ENCODE assay signal across 10 cellular contexts in the genomic region with DNA sequence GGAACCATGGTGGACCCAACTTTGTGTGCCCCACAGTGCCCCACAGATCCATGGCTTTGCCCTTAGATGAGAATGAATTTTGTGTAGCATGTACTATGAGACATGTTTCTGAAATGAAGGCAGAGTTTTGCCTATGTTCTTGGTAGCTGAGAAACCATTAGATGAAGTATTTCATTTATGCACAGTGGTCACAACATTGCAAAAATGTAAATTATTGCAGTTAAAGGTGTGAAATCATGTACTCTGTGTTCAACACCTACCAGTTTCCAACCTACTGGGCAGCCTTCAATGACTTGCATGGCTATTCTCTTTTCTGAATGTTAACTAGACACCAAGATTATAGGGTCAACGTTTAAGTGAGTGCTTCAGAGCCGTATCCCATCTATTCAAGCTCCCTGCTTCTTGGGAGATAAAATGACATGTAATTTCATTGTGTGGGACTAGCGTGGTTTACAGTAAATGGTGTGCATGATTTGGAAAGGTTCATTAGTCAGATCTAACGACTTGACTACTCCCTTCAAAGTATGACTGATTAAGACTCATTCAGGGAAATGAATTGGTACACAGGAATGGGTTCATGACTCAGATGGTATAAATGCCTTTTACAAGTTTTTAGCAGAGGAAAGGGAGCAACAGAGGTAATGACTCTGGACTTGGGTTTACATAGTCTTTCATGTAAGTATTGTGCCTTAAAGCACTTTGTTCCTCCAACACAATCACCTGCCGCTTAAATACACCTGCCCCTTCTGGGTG.
DNase-seq lines count a peak whose midpoint lies in the region; ATAC-seq and TF ChIP-seq lines count a peak whose summit lies in the region.
"Had no signal": no experiment of that assay in that cellular context is flagged by ENCODE, and none has a peak within 500 bp of the region (broad histone marks: within the 10 kb centered on the region; RNA-seq: fewer than 3 reads in every experiment).

No MANE protein-coding gene starts in this region.

- H3K79me2 ChIP-seq in HCT116 (ENCODE audit: insufficient read depth, low read length), result no peaks in the 10 kb centered on the region

- WGBS in mesenchymal stem cell, result 74% methylated on average over 5 of the region's 5 CpGs
- 81 to 91% (median 84%) methylated on average over 5 of the region's 5 CpGs for WGBS in psoas muscle, 3 donors

- peak; percentile 75 for DNase-seq in EH (ENCODE audit: low read depth)
- no peak for DNase-seq in HCT116 (ENCODE audit: low read depth, low spot score)
- peak; percentile 53 for DNase-seq in NCI-H748 (lab: John Stamatoyannopoulos, UW; ENCODE audit: unreplicated experiment)
- DNase-seq in fibroblast of pulmonary artery (ENCODE audit: low read depth), result peak; percentile 23
- DNase-seq in effector CD4-positive, alpha-beta T cell, result no peak
- no peak for DNase-seq in mesenchymal stem cell
- no peak for DNase-seq in psoas muscle
- DNase-seq: activated CD4-positive, alpha-beta T cell treated with anti-CD3 and anti-CD28 coated beads for 1 hour; aorta had no signal

- ATAC-seq in HCT116 (no peak), HG03354 (IDR thresholded peaks at IDR 0.05; ENCODE audit: poor library complexity, severe bottlenecking, unreplicated experiment) (no peak), psoas muscle (no peak)

- H4K8ac ChIP-seq in mesenchymal stem cell (ENCODE audit: low read length), result no peak overlapping the region

- H2AFZ ChIP-seq in HCT116 (ENCODE audit: low read depth, low read length, poor library complexity, severe bottlenecking) (no peak overlapping the region), mesenchymal stem cell (ENCODE audit: low read depth, low read length) (no peak overlapping the region)

- H3K9ac ChIP-seq in HCT116 (ENCODE audit: low read length) (no peak overlapping the region), mesenchymal stem cell (ENCODE audit: low read length) (no peak overlapping the region)

- POLR2A ChIA-PET in HCT116 (lab: Charles Lee), result no interaction called here

- H3K4me1 ChIP-seq in HCT116 (ENCODE audit: control insufficient read depth in 1 of 2, insufficient read depth in 2 of 2, low read length in 2 of 2), result peaks cover 0 to 8% of the 10 kb centered on the region in 2 experiments; a peak in 1 of 4 replicates
- no peaks in the 10 kb centered on the region for H3K4me1 ChIP-seq in mesenchymal stem cell (ENCODE audit: control insufficient read depth, insufficient read depth, low read depth, low read length)
- no peaks in the 10 kb centered on the region for H3K4me1 ChIP-seq in psoas muscle

- H3K79me1 ChIP-seq in mesenchymal stem cell (replicated peaks; ENCODE audit: low read length, poor library complexity, severe bottlenecking), result no peaks in the 10 kb centered on the region

- H3K27ac ChIP-seq in HCT116 (ENCODE audit: low read depth, low read length) (no peak overlapping the region), mesenchymal stem cell (ENCODE audit: low read length, poor library complexity, severe bottlenecking) (no peak overlapping the region), psoas muscle (no peak overlapping the region)

- no peak for TF ChIP-seq RAD21 in HCT116 (IDR thresholded peaks at IDR 0.05; ENCODE audit: low read depth)

- H2BK12ac ChIP-seq in mesenchymal stem cell (ENCODE audit: low read length in 2 of 2), result no peak overlapping the region

- no TSS peak for BruUV-seq in HCT116 (replicated peaks; lab: Mats Ljungman, UMichigan)

- no peaks in the 10 kb centered on the region for H3K9me2 ChIP-seq in HCT116 (ENCODE audit: insufficient read depth)

- no peak overlapping the region for H3K23ac ChIP-seq in mesenchymal stem cell (ENCODE audit: low read length in 2 of 2)

- no peak overlapping the region for H4K91ac ChIP-seq in mesenchymal stem cell (ENCODE audit: low read length)

- H3K4me3 ChIP-seq in HCT116 (replicated peaks in 1 of 2; ENCODE audit: low read depth in 1 of 2, low read length in 2 of 2), result no peak overlapping the region
- H3K4me3 ChIP-seq in fibroblast of pulmonary artery (replicated peaks; ENCODE audit: low read depth, low read length), result no peak overlapping the region
- peak overlapping the region in 1 of 2 experiments; percentile 16 for H3K4me3 ChIP-seq in mesenchymal stem cell (ENCODE audit: insufficient read depth in 1 of 2, low read depth in 1 of 2, low read length in 2 of 2)
- no peak overlapping the region for H3K4me3 ChIP-seq in psoas muscle

- no peak overlapping the region for H2BK15ac ChIP-seq in mesenchymal stem cell (ENCODE audit: low read depth, poor library complexity, severe bottlenecking)

- H2BK120ac ChIP-seq in mesenchymal stem cell (ENCODE audit: low read depth, low read length), result no peak overlapping the region

- H4K20me1 ChIP-seq in HCT116 (ENCODE audit: insufficient read depth), result no peaks in the 10 kb centered on the region

- CTCF ChIA-PET in HCT116 (lab: Charles Lee), result no interaction called here

- TF ChIP-seq CTCF in HCT116 (IDR thresholded peaks at IDR 0.05 in 2 of 3, conservative IDR thresholded peaks at IDR 0.05 in 1 of 3; ENCODE audit: borderline replicate concordance in 1 of 3, insufficient read depth in 1 of 3, low read depth in 2 of 3, low read length in 2 of 3) (no peak), fibroblast of pulmonary artery (IDR thresholded peaks at IDR 0.05; ENCODE audit: low read length, missing control alignments) (no peak), psoas muscle (IDR thresholded peaks at IDR 0.05) (no peak)

- RAD21 ChIA-PET in HCT116 (lab: Charles Lee; ENCODE audit: low non-redundant PET in 1 of 2, low total read pairs in 2 of 2, uncharacterized antibody in 2 of 2, unreplicated experiment in 2 of 2), result no interaction called here

- TF ChIP-seq POLR2A in HCT116 (IDR thresholded peaks at IDR 0.05; ENCODE audit: borderline replicate concordance, extremely low read depth, insufficient read depth, insufficient read length), result no peak

- intact Hi-C loops in HCT116 (cut with micrococcal nuclease) (no loop called here), psoas muscle (cut with DNase I) (no loop called here)

- no peak overlapping the region for H2AK5ac ChIP-seq in mesenchymal stem cell (ENCODE audit: low read length, severe bottlenecking)

- no peaks in the 10 kb centered on the region for H3K9me3 ChIP-seq in HCT116 (ENCODE audit: control insufficient read depth in 1 of 2, insufficient read depth in 1 of 2, low read depth in 1 of 2, low read length in 2 of 2)
- no peaks in the 10 kb centered on the region for H3K9me3 ChIP-seq in mesenchymal stem cell (ENCODE audit: control insufficient read depth, low read length)
- no peaks in the 10 kb centered on the region for H3K9me3 ChIP-seq in psoas muscle

- H3K14ac ChIP-seq in mesenchymal stem cell (ENCODE audit: low read length in 2 of 2), result no peak overlapping the region

- no peak overlapping the region for H3K18ac ChIP-seq in mesenchymal stem cell (ENCODE audit: low read depth in 1 of 2, low read length in 2 of 2)

- H3K4me2 ChIP-seq in HCT116 (ENCODE audit: low read length) (no peak overlapping the region), mesenchymal stem cell (ENCODE audit: low read length, poor library complexity, severe bottlenecking) (no peak overlapping the region)

- H3K36me3 ChIP-seq in HCT116 (ENCODE audit: control insufficient read depth in 1 of 2, insufficient read depth in 2 of 2, low read length in 2 of 2), result no peaks in the 10 kb centered on the region
- no peaks in the 10 kb centered on the region for H3K36me3 ChIP-seq in mesenchymal stem cell (ENCODE audit: control insufficient read depth in 1 of 2, insufficient read depth in 2 of 2, low read depth in 1 of 2, low read length in 2 of 2)
- H3K36me3 ChIP-seq in psoas muscle (ENCODE audit: insufficient read depth in 1 of 2, low read depth in 1 of 2), result no peaks in the 10 kb centered on the region

- 0 out of 2 replicates have a peak, but pooled peaks cover 10% of the 10 kb centered on the region for H3K27me3 ChIP-seq in HCT116 (ENCODE audit: insufficient read depth, low read length)
- no peaks in the 10 kb centered on the region for H3K27me3 ChIP-seq in mesenchymal stem cell (ENCODE audit: control insufficient read depth in 1 of 2, insufficient read depth in 1 of 2, low read length in 2 of 2)
- H3K27me3 ChIP-seq in psoas muscle (ENCODE audit: insufficient read depth in 3 of 3, low read length in 2 of 3), result no peaks in the 10 kb centered on the region

- no peak overlapping the region for H2BK5ac ChIP-seq in mesenchymal stem cell (ENCODE audit: low read depth, low read length, poor library complexity, severe bottlenecking)

- H3K4ac ChIP-seq in mesenchymal stem cell (ENCODE audit: low read depth in 1 of 2, low read length in 2 of 2), result no peak overlapping the region

TF ChIP-seq in HCT116, 20 proteins besides CTCF, POLR2A, EP300 and RAD21 (continues in another document):
- TF ChIP-seq EZH2 (IDR thresholded peaks at IDR 0.05), result no peak
- TF ChIP-seq CEBPB (IDR thresholded peaks at IDR 0.05; ENCODE audit: low read depth), result no peak
- TF ChIP-seq, protein P1, sequence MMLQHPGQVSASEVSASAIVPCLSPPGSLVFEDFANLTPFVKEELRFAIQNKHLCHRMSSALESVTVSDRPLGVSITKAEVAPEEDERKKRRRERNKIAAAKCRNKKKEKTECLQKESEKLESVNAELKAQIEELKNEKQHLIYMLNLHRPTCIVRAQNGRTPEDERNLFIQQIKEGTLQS (IDR thresholded peaks at IDR 0.05), result no peak
- TF ChIP-seq ZFX (IDR thresholded peaks at IDR 0.05), result no peak
- no peak for TF ChIP-seq SRF (IDR thresholded peaks at IDR 0.05; ENCODE audit: low read depth)
- TF ChIP-seq TCF7L2 (IDR thresholded peaks at IDR 0.05; ENCODE audit: borderline replicate concordance, extremely low read depth, insufficient read depth, insufficient read length), result no peak
- TF ChIP-seq EGR1 (IDR thresholded peaks at IDR 0.05; ENCODE audit: low read depth), result no peak
- no peak for TF ChIP-seq ELF1 (IDR thresholded peaks at IDR 0.05; ENCODE audit: borderline replicate concordance, low read depth)
- peak; percentile 18; the same call in 1 of the 2 replicates for TF ChIP-seq SP1 (IDR thresholded peaks at IDR 0.05; ENCODE audit: low read depth)
- TF ChIP-seq, protein P2, sequence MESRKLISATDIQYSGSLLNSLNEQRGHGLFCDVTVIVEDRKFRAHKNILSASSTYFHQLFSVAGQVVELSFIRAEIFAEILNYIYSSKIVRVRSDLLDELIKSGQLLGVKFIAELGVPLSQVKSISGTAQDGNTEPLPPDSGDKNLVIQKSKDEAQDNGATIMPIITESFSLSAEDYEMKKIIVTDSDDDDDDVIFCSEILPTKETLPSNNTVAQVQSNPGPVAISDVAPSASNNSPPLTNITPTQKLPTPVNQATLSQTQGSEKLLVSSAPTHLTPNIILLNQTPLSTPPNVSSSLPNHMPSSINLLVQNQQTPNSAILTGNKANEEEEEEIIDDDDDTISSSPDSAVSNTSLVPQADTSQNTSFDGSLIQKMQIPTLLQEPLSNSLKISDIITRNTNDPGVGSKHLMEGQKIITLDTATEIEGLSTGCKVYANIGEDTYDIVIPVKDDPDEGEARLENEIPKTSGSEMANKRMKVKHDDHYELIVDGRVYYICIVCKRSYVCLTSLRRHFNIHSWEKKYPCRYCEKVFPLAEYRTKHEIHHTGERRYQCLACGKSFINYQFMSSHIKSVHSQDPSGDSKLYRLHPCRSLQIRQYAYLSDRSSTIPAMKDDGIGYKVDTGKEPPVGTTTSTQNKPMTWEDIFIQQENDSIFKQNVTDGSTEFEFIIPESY (IDR thresholded peaks at IDR 0.05; ENCODE audit: extremely low read depth, insufficient replicate concordance, low read length), result no peak
- TF ChIP-seq JUND (IDR thresholded peaks at IDR 0.05), result peak; percentile 51

Comparison
In these comparisons a context has a peak if more than half of its experiments do, and no peak if none do; other contexts are left out.
1. DNase-seq: peak in EH (single experiment), NCI-H748 (single experiment) and fibroblast of pulmonary artery (single experiment); none in HCT116 (single experiment), effector CD4-positive, alpha-beta T cell (single experiment), mesenchymal stem cell (single experiment) and psoas muscle (0 of 2).